Comparison of ENCODE assay signal across 29 cellular contexts in genomic region chr7:51727441-51727840, GRCh38.
"Had no signal": no experiment of that assay in that cellular context is flagged by ENCODE, and none has a peak within 500 bp of the region (broad histone marks: within the 10 kb centered on the region; RNA-seq: fewer than 3 reads in every experiment).

No MANE protein-coding gene starts in this region.

- H3K9me3 ChIP-seq: neutrophil, ovary, sigmoid colon, testis, upper lobe of right lung, uterus had no signal

- H3K36me3 ChIP-seq: neutrophil, ovary, right lobe of liver, sigmoid colon, spleen, suprapubic skin, tibial artery, transverse colon, upper lobe of right lung, uterus had no signal

- H3K27ac ChIP-seq: neutrophil, ovary, parathyroid adenoma, psoas muscle, right lobe of liver, sigmoid colon, spleen, suprapubic skin, testis, tibial artery, transverse colon, upper lobe of right lung, uterus had no signal

- ATAC-seq: naive thymus-derived CD8-positive, alpha-beta T cell; natural killer cell treated with Interleukin-12 subunit alpha and Interleukin-12 subunit beta and Interleukin-15 and Interleukin-18, amount 100 ng/mL, for 72 hours; psoas muscle; right cardiac atrium; right lobe of liver; stimulated activated memory B cell treated with anti-CD40 and anti-IgM and Interleukin-4, amounts not matched to agents 10 μg/mL and 1 μg/mL and 100 μg/mL, for 72 hours; stimulated activated naive CD8-positive, alpha-beta T cell treated with anti-CD3 and anti-CD28 coated beads, Interleukin-15, amount 100 ng/mL, for 72 hours; stimulated activated naive CD8-positive, alpha-beta T cell treated with anti-CD3 and anti-CD28 coated beads, Interleukin-15, Interleukin-2, amounts not matched to agents 100 U/mL and 50 U/mL, for 24 hours; upper lobe of right lung had no signal

- H3K4me1 ChIP-seq: parathyroid adenoma, psoas muscle, right lobe of liver, sigmoid colon, spleen, suprapubic skin, testis, tibial artery, transverse colon, upper lobe of right lung, uterus had no signal

- H3K4me3 ChIP-seq: ovary, psoas muscle, right lobe of liver, sigmoid colon, smooth muscle cell, spleen, suprapubic skin, testis, tibial artery, transverse colon, upper lobe of right lung, uterus had no signal

- DNase-seq: naive thymus-derived CD8-positive, alpha-beta T cell; nephron progenitor cell; nucleus accumbens; ovary; posterior cingulate gyrus; psoas muscle; right cardiac atrium; right lobe of liver; sigmoid colon; spleen; stimulated activated CD4-positive, alpha-beta T cell treated with anti-CD3 and anti-CD28 coated beads, Interleukin-12 subunit alpha, Interleukin-12 subunit beta, amount 100 ng/mL, for 4 hours; stimulated activated CD4-positive, alpha-beta T cell treated with anti-CD3 and anti-CD28 coated beads, Interleukin-1b, Interleukin-23, amount 100 ng/mL, for 48 hours; stimulated activated CD4-positive, alpha-beta T cell treated with anti-CD3 and anti-CD28 coated beads, Interleukin-4, amount 100 ng/mL, for 1 hour; stimulated activated CD4-positive, alpha-beta T cell treated with anti-CD3 and anti-CD28 coated beads, Interleukin-4, amount 100 ng/mL, for 4 hours; stimulated activated CD8-positive, alpha-beta memory T cell treated with anti-CD3 and anti-CD28 coated beads, Interleukin-4, amount 100 ng/mL, for 48 hours; stimulated activated naive CD8-positive, alpha-beta T cell treated with anti-CD3 and anti-CD28 coated beads, Interleukin-15, amount 100 ng/mL, for 72 hours; stimulated activated naive CD8-positive, alpha-beta T cell treated with anti-CD3 and anti-CD28 coated beads, Interleukin-15, Interleukin-2, amounts not matched to agents 100 U/mL and 50 U/mL, for 24 hours; substantia nigra; testis; tibial artery; transverse colon; upper lobe of right lung; uterus had no signal

- H3K27me3 ChIP-seq: neutrophil, ovary, right lobe of liver, sigmoid colon, spleen, suprapubic skin, testis, tibial artery, transverse colon, upper lobe of right lung, uterus had no signal
